1 cellular context compared by ENCODE assay signal in the genomic region with DNA sequence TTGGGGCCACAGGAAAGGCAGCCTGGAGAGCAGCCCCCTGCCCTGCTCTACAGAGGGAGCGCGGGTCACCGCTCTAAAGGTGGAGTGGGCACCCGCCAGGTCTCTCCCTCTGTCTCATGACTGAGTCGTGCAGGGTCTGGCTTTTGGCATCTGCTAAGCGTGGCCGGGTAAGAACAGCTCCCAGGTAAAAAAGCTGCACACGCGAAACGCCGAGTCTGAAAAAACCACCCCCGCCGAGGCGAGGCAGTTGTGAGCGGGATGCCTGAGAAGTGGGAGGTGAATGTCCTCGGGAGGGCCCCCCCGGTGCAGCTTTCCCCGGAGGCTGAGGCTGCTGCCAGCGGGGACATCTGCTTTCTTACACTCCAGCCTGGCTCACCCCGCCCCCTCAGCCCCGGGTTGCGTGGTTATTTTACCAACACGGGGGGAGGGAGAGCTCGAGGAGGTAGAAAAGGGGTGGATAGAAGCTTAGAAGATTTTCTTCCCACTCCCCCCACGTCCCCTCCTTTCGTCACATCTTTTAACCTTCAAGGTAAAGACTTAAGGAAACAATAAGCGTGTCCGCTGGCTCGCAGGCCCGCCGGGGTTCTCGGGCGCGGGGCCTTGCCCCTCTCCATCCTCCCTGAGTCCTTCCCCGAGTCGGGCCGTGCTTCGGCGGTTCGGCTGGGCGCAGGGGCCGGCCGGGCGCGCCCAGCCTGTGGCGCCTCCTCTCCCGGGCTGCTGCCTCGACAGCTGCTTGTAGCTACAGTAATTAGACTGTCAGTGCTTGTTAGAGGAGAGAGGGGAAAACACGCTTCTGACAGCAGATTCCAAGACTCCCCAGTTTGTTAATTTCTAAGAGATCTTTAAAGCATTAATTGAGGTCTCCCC.
TF ChIP-seq lines count a peak whose summit lies in the region.

No MANE protein-coding gene starts in this region.

TF ChIP-seq in HepG2, 621 proteins besides CTCF, POLR2A, EP300 and RAD21 (continued from another document and continues in another):
- TF ChIP-seq PCBP1 (IDR thresholded peaks at IDR 0.05; ENCODE audit: borderline replicate concordance, low read depth, low read length) = no peak
- TF ChIP-seq RXRB (CRISPR knock-in tag; IDR thresholded peaks at IDR 0.05; ENCODE audit: borderline replicate concordance) = no peak
- TF ChIP-seq ZNF766 (CRISPR knock-in tag; IDR thresholded peaks at IDR 0.05; ENCODE audit: borderline replicate concordance) = no peak
- no peak for TF ChIP-seq ZNF770 (CRISPR knock-in tag; IDR thresholded peaks at IDR 0.05)
- no peak for TF ChIP-seq SMAD1 (CRISPR knock-in tag; IDR thresholded peaks at IDR 0.05; ENCODE audit: borderline replicate concordance, low read depth)
- no peak for TF ChIP-seq ZNF7 (CRISPR knock-in tag; IDR thresholded peaks at IDR 0.05)
- TF ChIP-seq SOX13 (IDR thresholded peaks at IDR 0.05) = no peak
- no peak for TF ChIP-seq SOX13 (CRISPR knock-in tag; conservative IDR thresholded peaks at IDR 0.05 in 1 of 2, IDR thresholded peaks at IDR 0.05 in 1 of 2)
- TF ChIP-seq, protein P1, sequence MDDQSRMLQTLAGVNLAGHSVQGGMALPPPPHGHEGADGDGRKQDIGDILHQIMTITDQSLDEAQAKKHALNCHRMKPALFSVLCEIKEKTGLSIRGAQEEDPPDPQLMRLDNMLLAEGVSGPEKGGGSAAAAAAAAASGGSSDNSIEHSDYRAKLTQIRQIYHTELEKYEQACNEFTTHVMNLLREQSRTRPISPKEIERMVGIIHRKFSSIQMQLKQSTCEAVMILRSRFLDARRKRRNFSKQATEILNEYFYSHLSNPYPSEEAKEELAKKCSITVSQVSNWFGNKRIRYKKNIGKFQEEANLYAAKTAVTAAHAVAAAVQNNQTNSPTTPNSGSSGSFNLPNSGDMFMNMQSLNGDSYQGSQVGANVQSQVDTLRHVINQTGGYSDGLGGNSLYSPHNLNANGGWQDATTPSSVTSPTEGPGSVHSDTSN (CRISPR knock-in tag; IDR thresholded peaks at IDR 0.05; ENCODE audit: borderline replicate concordance) = no peak
- TF ChIP-seq, protein P2, sequence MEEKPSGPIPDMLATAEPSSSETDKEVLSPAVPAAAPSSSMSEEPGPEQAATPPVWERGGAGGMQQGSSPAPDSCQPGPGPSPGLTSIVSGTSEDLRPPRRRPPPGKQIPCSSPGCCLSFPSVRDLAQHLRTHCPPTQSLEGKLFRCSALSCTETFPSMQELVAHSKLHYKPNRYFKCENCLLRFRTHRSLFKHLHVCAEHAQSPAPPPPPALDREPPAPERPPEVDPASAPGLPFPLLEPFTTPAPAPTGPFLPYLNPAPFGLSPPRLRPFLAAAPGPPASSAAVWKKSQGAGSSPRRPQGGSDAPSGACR (CRISPR knock-in tag; IDR thresholded peaks at IDR 0.05) = no peak
- no peak for TF ChIP-seq MIER2 (CRISPR knock-in tag; IDR thresholded peaks at IDR 0.05)
- TF ChIP-seq ZNF3 (CRISPR knock-in tag; IDR thresholded peaks at IDR 0.05) = no peak
- peak; percentile 64; the same call in 1 of the 2 replicates for TF ChIP-seq ZNF263 (CRISPR knock-in tag; IDR thresholded peaks at IDR 0.05)
- no peak for TF ChIP-seq SMAD3 (CRISPR knock-in tag; IDR thresholded peaks at IDR 0.05)
- TF ChIP-seq SP5 (CRISPR knock-in tag; IDR thresholded peaks at IDR 0.05; ENCODE audit: borderline replicate concordance, low read depth) = no peak
- no peak for TF ChIP-seq ZSCAN30 (CRISPR knock-in tag; IDR thresholded peaks at IDR 0.05)
- TF ChIP-seq ZGPAT (CRISPR knock-in tag; IDR thresholded peaks at IDR 0.05) = peak; percentile 4; the same call in 1 of the 2 replicates
- TF ChIP-seq ZNF256 (CRISPR knock-in tag; conservative IDR thresholded peaks at IDR 0.05) = no peak
- TF ChIP-seq, protein P3, sequence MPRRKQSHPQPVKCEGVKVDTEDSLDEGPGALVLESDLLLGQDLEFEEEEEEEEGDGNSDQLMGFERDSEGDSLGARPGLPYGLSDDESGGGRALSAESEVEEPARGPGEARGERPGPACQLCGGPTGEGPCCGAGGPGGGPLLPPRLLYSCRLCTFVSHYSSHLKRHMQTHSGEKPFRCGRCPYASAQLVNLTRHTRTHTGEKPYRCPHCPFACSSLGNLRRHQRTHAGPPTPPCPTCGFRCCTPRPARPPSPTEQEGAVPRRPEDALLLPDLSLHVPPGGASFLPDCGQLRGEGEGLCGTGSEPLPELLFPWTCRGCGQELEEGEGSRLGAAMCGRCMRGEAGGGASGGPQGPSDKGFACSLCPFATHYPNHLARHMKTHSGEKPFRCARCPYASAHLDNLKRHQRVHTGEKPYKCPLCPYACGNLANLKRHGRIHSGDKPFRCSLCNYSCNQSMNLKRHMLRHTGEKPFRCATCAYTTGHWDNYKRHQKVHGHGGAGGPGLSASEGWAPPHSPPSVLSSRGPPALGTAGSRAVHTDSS (CRISPR knock-in tag; conservative IDR thresholded peaks at IDR 0.05) = no peak
- no peak for TF ChIP-seq ZSCAN31 (CRISPR knock-in tag; IDR thresholded peaks at IDR 0.05; ENCODE audit: low read depth)
- TF ChIP-seq PHF5A (CRISPR knock-in tag; IDR thresholded peaks at IDR 0.05; ENCODE audit: low read depth, unreplicated experiment) = no peak
- TF ChIP-seq ZNF782 (CRISPR knock-in tag; IDR thresholded peaks at IDR 0.05; ENCODE audit: borderline replicate concordance) = no peak
- TF ChIP-seq ZNF460 (CRISPR knock-in tag; IDR thresholded peaks at IDR 0.05; ENCODE audit: borderline replicate concordance) = no peak
- no peak for TF ChIP-seq ASH2L (IDR thresholded peaks at IDR 0.05; ENCODE audit: insufficient read length, low read depth, low read length)
- TF ChIP-seq ZZZ3 (CRISPR knock-in tag; IDR thresholded peaks at IDR 0.05; ENCODE audit: borderline replicate concordance) = no peak
- no peak for TF ChIP-seq ZNF530 (CRISPR knock-in tag; IDR thresholded peaks at IDR 0.05; ENCODE audit: low read depth)
- TF ChIP-seq NFKB2 (CRISPR knock-in tag; IDR thresholded peaks at IDR 0.05; ENCODE audit: borderline replicate concordance) = peak; percentile 19; the same call in 1 of the 2 replicates
- peak; percentile 58; the same call in 1 of the 2 replicates for TF ChIP-seq KDM2A (CRISPR knock-in tag; IDR thresholded peaks at IDR 0.05; ENCODE audit: borderline replicate concordance, low read depth)
- TF ChIP-seq ATM (IDR thresholded peaks at IDR 0.05; ENCODE audit: borderline replicate concordance) = no peak
- TF ChIP-seq ZNF432 (CRISPR knock-in tag; IDR thresholded peaks at IDR 0.05; ENCODE audit: borderline replicate concordance) = no peak
- TF ChIP-seq ZNF367 (CRISPR knock-in tag; IDR thresholded peaks at IDR 0.05; ENCODE audit: borderline replicate concordance) = no peak
- no peak for TF ChIP-seq ZNF691 (CRISPR knock-in tag; IDR thresholded peaks at IDR 0.05; ENCODE audit: borderline replicate concordance, low read depth)
- TF ChIP-seq SAFB2 (CRISPR knock-in tag; IDR thresholded peaks at IDR 0.05; ENCODE audit: borderline replicate concordance, low read depth) = no peak
- TF ChIP-seq ESRRA (CRISPR knock-in tag; IDR thresholded peaks at IDR 0.05; ENCODE audit: low read depth) = no peak
- TF ChIP-seq RARA (CRISPR knock-in tag; IDR thresholded peaks at IDR 0.05) = no peak
- TF ChIP-seq ZNF891 (CRISPR knock-in tag; IDR thresholded peaks at IDR 0.05) = no peak; the same call in 1 of the 2 replicates
- TF ChIP-seq, protein P4, sequence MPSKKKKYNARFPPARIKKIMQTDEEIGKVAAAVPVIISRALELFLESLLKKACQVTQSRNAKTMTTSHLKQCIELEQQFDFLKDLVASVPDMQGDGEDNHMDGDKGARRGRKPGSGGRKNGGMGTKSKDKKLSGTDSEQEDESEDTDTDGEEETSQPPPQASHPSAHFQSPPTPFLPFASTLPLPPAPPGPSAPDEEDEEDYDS (CRISPR knock-in tag; IDR thresholded peaks at IDR 0.05) = no peak
- TF ChIP-seq PAF1 (CRISPR knock-in tag; IDR thresholded peaks at IDR 0.05) = no peak
- TF ChIP-seq NFE2 (CRISPR knock-in tag; IDR thresholded peaks at IDR 0.05) = no peak
- no peak for TF ChIP-seq YEATS2 (CRISPR knock-in tag; IDR thresholded peaks at IDR 0.05; ENCODE audit: borderline replicate concordance)
- TF ChIP-seq ZNF160 (CRISPR knock-in tag; IDR thresholded peaks at IDR 0.05) = 0 out of 2 replicates have a peak, but pooled peaks have one; percentile 20
- TF ChIP-seq, protein P5, sequence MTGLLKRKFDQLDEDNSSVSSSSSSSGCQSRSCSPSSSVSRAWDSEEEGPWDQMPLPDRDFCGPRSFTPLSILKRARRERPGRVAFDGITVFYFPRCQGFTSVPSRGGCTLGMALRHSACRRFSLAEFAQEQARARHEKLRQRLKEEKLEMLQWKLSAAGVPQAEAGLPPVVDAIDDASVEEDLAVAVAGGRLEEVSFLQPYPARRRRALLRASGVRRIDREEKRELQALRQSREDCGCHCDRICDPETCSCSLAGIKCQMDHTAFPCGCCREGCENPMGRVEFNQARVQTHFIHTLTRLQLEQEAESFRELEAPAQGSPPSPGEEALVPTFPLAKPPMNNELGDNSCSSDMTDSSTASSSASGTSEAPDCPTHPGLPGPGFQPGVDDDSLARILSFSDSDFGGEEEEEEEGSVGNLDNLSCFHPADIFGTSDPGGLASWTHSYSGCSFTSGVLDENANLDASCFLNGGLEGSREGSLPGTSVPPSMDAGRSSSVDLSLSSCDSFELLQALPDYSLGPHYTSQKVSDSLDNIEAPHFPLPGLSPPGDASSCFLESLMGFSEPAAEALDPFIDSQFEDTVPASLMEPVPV (CRISPR knock-in tag; IDR thresholded peaks at IDR 0.05) = 0 out of 2 replicates have a peak, but pooled peaks have one; percentile 31
- TF ChIP-seq E2F2 (CRISPR knock-in tag; IDR thresholded peaks at IDR 0.05; ENCODE audit: borderline replicate concordance) = no peak
- TF ChIP-seq ZNF724P (CRISPR knock-in tag; IDR thresholded peaks at IDR 0.05; ENCODE audit: borderline replicate concordance) = no peak
- no peak for TF ChIP-seq ZNF44 (CRISPR knock-in tag; IDR thresholded peaks at IDR 0.05)
- TF ChIP-seq, protein P6, sequence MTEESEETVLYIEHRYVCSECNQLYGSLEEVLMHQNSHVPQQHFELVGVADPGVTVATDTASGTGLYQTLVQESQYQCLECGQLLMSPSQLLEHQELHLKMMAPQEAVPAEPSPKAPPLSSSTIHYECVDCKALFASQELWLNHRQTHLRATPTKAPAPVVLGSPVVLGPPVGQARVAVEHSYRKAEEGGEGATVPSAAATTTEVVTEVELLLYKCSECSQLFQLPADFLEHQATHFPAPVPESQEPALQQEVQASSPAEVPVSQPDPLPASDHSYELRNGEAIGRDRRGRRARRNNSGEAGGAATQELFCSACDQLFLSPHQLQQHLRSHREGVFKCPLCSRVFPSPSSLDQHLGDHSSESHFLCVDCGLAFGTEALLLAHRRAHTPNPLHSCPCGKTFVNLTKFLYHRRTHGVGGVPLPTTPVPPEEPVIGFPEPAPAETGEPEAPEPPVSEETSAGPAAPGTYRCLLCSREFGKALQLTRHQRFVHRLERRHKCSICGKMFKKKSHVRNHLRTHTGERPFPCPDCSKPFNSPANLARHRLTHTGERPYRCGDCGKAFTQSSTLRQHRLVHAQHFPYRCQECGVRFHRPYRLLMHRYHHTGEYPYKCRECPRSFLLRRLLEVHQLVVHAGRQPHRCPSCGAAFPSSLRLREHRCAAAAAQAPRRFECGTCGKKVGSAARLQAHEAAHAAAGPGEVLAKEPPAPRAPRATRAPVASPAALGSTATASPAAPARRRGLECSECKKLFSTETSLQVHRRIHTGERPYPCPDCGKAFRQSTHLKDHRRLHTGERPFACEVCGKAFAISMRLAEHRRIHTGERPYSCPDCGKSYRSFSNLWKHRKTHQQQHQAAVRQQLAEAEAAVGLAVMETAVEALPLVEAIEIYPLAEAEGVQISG (CRISPR knock-in tag; IDR thresholded peaks at IDR 0.05) = 0 out of 2 replicates have a peak, but pooled peaks have one; percentile 19
- no peak for TF ChIP-seq DMAP1 (CRISPR knock-in tag; IDR thresholded peaks at IDR 0.05)
- TF ChIP-seq ZNF605 (CRISPR knock-in tag; IDR thresholded peaks at IDR 0.05) = 0 out of 2 replicates have a peak, but pooled peaks have one; percentile 40
- no peak for TF ChIP-seq PTBP1 (IDR thresholded peaks at IDR 0.05; ENCODE audit: low read depth, low read length, poor library complexity, severe bottlenecking)
- TF ChIP-seq NPAS2 (CRISPR knock-in tag; IDR thresholded peaks at IDR 0.05; ENCODE audit: borderline replicate concordance) = no peak
